Comparison of ENCODE assay signal across 14 cellular contexts in genomic region chr7:48680996-48681395, GRCh38.
"Had no signal": no experiment of that assay in that cellular context is flagged by ENCODE, and none has a peak within 500 bp of the region (broad histone marks: within the 10 kb centered on the region; RNA-seq: fewer than 3 reads in every experiment).

No MANE protein-coding gene starts in this region.

- H3K27me3 ChIP-seq: esophagus muscularis mucosa, thyroid gland, uterus had no signal

- DNase-seq: activated CD4-positive, alpha-beta T cell treated with anti-CD3 and anti-CD28 coated beads for 1 hour; activated CD4-positive, alpha-beta T cell treated with anti-CD3 and anti-CD28 coated beads, Interleukin-2, amount 50 U/mL, for 4 hours; activated naive CD4-positive, alpha-beta T cell treated with Interleukin-2 at 50 U/mL for 16 hours; activated T-cell treated with anti-CD3 and anti-CD28 coated beads for 4 hours; anterior cingulate cortex; hypothalamus; kidney; nephron progenitor cell; psoas muscle; thyroid gland; uterus had no signal

- H3K36me3 ChIP-seq: esophagus muscularis mucosa, thyroid gland, uterus had no signal

- H3K27ac ChIP-seq: esophagus muscularis mucosa, psoas muscle, thyroid gland, uterus had no signal

- FAIRE-seq: colon, endometrium, kidney had no signal

- H3K4me3 ChIP-seq: esophagus muscularis mucosa, psoas muscle, thyroid gland, uterus had no signal

- H3K4me1 ChIP-seq: esophagus muscularis mucosa, psoas muscle, thyroid gland, uterus had no signal

- H3K9me3 ChIP-seq: psoas muscle, thyroid gland, uterus had no signal
